Comparison of ENCODE assay signal across 8 cellular contexts in genomic region chr17:49361902-49362722, GRCh38. TPM values are rescaled to one million over a fixed set of nuclear protein-coding genes. Genes with fewer than 3 reads are reported as not detected.
DNase-seq lines count a peak whose midpoint lies in the region; ATAC-seq and TF ChIP-seq lines count a peak whose summit lies in the region.

Gene ZNF652, minus strand, starts transcription at chr17:49362250. Its CDS starts 44,525 bp downstream, at chr17:49317725.

- DNase-seq in AG09309 (ENCODE audit: low read depth) (no peak), NCI-H446 treated with DMSO at 0.1 percent for 48 hours (lab: John Stamatoyannopoulos, UW) (peak; percentile 59), cerebellum (ENCODE audit: low spot score) (peak; percentile 98), kidney glomerular epithelial cell (lab: John Stamatoyannopoulos, UW) (peak; percentile 92)
- DNase-seq in activated CD4-positive, alpha-beta T cell treated with anti-CD3 and anti-CD28 coated beads for 1 hour, result peak; percentile 96
- DNase-seq in stimulated activated CD4-positive, alpha-beta T cell treated with anti-CD3 and anti-CD28 coated beads, Interleukin-15, amount 100 ng/mL, for 48 hours (ENCODE audit: low read depth in 2 of 2), result peak; percentile 72 to 83

- ATAC-seq in GM19025 (IDR thresholded peaks at IDR 0.05; ENCODE audit: low read depth, unreplicated experiment) (peak; percentile 71), HG03342 (IDR thresholded peaks at IDR 0.05; ENCODE audit: unreplicated experiment) (peak; percentile 68)

- no peak for TF ChIP-seq CTCF in AG09309 (IDR thresholded peaks at IDR 0.05; ENCODE audit: control insufficient read depth, insufficient read depth, low read depth, low read length, missing control alignments)

- H3K4me3 ChIP-seq in AG09309 (ENCODE audit: control insufficient read depth, low read depth, low read length), result peak within 1 kb of the TSS; percentile 100

RNA-seq across cellular contexts. Expression of gene ZNF652, which starts in this region (rescaled TPM):
- total RNA-seq in cerebellum, result 33.4 TPM
